ENCODE assay signal across 1 cellular context in the genomic region with DNA sequence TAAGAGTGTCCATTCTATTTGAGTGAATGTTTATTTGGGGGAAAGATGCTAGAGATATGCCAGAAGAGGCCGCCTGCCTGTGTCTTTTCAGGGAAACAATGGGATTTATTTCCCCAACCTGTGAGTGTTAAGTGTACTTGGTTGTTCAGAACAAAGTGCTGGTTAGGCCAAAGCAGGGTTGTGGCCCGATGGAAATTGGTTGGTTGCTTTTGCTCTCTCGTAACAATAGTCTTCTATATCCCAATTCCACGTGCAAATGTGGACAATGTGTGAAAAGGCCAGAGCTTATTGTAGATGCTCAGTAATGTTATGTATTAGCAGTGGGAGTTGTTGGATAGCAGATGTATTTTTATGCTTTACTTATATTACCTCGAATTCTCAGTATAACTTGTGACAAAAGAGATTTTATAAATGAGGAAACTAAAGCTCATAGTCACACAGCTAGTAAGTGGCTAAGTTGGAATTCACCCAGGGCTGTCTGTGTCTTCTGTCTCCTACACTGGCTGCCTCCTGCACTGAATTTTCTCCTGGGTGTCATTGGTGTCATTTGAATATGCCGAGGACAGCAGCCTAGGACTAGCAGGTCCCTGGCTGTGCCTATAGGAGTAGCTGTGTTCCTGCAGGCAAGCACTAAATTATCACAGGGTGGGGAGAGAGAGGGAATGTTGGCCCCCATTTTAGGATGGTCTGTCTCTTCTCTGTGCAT.
TF ChIP-seq lines count a peak whose summit lies in the region.

No MANE protein-coding gene starts in this region.

TF ChIP-seq in WTC11, 78 proteins besides CTCF, POLR2A, EP300 and RAD21 (continued from another document):
- TF ChIP-seq, protein P1, sequence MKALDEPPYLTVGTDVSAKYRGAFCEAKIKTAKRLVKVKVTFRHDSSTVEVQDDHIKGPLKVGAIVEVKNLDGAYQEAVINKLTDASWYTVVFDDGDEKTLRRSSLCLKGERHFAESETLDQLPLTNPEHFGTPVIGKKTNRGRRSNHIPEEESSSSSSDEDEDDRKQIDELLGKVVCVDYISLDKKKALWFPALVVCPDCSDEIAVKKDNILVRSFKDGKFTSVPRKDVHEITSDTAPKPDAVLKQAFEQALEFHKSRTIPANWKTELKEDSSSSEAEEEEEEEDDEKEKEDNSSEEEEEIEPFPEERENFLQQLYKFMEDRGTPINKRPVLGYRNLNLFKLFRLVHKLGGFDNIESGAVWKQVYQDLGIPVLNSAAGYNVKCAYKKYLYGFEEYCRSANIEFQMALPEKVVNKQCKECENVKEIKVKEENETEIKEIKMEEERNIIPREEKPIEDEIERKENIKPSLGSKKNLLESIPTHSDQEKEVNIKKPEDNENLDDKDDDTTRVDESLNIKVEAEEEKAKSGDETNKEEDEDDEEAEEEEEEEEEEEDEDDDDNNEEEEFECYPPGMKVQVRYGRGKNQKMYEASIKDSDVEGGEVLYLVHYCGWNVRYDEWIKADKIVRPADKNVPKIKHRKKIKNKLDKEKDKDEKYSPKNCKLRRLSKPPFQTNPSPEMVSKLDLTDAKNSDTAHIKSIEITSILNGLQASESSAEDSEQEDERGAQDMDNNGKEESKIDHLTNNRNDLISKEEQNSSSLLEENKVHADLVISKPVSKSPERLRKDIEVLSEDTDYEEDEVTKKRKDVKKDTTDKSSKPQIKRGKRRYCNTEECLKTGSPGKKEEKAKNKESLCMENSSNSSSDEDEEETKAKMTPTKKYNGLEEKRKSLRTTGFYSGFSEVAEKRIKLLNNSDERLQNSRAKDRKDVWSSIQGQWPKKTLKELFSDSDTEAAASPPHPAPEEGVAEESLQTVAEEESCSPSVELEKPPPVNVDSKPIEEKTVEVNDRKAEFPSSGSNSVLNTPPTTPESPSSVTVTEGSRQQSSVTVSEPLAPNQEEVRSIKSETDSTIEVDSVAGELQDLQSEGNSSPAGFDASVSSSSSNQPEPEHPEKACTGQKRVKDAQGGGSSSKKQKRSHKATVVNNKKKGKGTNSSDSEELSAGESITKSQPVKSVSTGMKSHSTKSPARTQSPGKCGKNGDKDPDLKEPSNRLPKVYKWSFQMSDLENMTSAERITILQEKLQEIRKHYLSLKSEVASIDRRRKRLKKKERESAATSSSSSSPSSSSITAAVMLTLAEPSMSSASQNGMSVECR (CRISPR knock-in tag; IDR thresholded peaks at IDR 0.05; ENCODE audit: borderline replicate concordance) = no peak
- no peak for TF ChIP-seq MYBL2 (CRISPR knock-in tag; IDR thresholded peaks at IDR 0.05)
- TF ChIP-seq NR1H2 (CRISPR knock-in tag; IDR thresholded peaks at IDR 0.05) = no peak
- no peak for TF ChIP-seq SMAD3 (CRISPR knock-in tag; IDR thresholded peaks at IDR 0.05; ENCODE audit: borderline replicate concordance)
- TF ChIP-seq, protein P2, sequence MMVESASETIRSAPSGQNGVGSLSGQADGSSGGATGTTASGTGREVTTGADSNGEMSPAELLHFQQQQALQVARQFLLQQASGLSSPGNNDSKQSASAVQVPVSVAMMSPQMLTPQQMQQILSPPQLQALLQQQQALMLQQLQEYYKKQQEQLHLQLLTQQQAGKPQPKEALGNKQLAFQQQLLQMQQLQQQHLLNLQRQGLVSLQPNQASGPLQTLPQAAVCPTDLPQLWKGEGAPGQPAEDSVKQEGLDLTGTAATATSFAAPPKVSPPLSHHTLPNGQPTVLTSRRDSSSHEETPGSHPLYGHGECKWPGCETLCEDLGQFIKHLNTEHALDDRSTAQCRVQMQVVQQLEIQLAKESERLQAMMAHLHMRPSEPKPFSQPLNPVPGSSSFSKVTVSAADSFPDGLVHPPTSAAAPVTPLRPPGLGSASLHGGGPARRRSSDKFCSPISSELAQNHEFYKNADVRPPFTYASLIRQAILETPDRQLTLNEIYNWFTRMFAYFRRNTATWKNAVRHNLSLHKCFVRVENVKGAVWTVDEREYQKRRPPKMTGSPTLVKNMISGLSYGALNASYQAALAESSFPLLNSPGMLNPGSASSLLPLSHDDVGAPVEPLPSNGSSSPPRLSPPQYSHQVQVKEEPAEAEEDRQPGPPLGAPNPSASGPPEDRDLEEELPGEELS (CRISPR knock-in tag; IDR thresholded peaks at IDR 0.05) = no peak
- TF ChIP-seq, protein P3, sequence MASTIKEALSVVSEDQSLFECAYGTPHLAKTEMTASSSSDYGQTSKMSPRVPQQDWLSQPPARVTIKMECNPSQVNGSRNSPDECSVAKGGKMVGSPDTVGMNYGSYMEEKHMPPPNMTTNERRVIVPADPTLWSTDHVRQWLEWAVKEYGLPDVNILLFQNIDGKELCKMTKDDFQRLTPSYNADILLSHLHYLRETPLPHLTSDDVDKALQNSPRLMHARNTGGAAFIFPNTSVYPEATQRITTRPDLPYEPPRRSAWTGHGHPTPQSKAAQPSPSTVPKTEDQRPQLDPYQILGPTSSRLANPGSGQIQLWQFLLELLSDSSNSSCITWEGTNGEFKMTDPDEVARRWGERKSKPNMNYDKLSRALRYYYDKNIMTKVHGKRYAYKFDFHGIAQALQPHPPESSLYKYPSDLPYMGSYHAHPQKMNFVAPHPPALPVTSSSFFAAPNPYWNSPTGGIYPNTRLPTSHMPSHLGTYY (CRISPR knock-in tag; IDR thresholded peaks at IDR 0.05) = no peak
- TF ChIP-seq, protein P4, sequence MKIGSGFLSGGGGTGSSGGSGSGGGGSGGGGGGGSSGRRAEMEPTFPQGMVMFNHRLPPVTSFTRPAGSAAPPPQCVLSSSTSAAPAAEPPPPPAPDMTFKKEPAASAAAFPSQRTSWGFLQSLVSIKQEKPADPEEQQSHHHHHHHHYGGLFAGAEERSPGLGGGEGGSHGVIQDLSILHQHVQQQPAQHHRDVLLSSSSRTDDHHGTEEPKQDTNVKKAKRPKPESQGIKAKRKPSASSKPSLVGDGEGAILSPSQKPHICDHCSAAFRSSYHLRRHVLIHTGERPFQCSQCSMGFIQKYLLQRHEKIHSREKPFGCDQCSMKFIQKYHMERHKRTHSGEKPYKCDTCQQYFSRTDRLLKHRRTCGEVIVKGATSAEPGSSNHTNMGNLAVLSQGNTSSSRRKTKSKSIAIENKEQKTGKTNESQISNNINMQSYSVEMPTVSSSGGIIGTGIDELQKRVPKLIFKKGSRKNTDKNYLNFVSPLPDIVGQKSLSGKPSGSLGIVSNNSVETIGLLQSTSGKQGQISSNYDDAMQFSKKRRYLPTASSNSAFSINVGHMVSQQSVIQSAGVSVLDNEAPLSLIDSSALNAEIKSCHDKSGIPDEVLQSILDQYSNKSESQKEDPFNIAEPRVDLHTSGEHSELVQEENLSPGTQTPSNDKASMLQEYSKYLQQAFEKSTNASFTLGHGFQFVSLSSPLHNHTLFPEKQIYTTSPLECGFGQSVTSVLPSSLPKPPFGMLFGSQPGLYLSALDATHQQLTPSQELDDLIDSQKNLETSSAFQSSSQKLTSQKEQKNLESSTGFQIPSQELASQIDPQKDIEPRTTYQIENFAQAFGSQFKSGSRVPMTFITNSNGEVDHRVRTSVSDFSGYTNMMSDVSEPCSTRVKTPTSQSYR (CRISPR knock-in tag; IDR thresholded peaks at IDR 0.05) = no peak
- TF ChIP-seq ATF1 (CRISPR knock-in tag; IDR thresholded peaks at IDR 0.05) = no peak
